In the genomic region with DNA sequence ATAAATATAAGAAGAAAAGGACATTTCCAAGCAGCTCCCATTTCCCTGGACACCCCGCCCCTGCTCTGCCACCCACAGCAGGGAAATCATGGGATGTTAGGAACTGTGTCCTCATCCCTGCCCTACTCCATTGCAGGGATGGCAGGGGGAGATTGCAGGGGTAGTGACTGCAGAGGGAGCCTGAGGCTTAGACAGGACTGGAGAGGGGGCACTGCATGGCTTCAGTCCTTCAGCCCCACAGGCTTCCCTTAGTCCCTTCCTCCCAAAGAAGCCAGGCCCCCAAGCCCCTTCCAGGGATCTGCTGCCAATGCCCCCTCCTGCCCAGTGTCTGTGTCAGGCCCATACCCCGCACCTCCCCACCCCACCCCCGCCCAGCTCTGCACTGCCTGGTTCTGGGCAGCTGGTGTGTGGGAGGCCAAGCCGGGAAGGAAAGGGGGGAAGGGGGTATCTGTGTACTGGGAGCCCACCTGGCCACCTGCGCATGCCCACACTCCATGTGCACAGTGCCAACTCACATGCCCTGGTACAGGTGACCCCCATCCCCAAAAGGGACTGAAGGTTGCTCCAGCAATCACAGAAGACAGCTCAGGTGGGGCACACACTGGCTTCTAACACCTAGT, we compare ENCODE assay signal across 3 cellular contexts.
TF ChIP-seq lines count a peak whose summit lies in the region.

No MANE protein-coding gene starts in this region.

TF ChIP-seq in GM23338, 12 proteins besides CTCF, POLR2A, EP300 and RAD21:
- no peak for TF ChIP-seq EZH2 (IDR thresholded peaks at IDR 0.05; ENCODE audit: low read depth, unreplicated experiment)
- TF ChIP-seq REST (IDR thresholded peaks at IDR 0.05; ENCODE audit: unreplicated experiment), result no peak
- no peak for TF ChIP-seq NANOG (IDR thresholded peaks at IDR 0.05; ENCODE audit: borderline replicate concordance)

TF ChIP-seq in HEK293, 187 proteins besides CTCF, POLR2A, EP300 and RAD21 (continues in another document):
- TF ChIP-seq ZNF596 (tag by site-specific recombination; IDR thresholded peaks at IDR 0.05) (no peak), ZNF677 (tag by site-specific recombination; IDR thresholded peaks at IDR 0.05) (no peak), ZNF140 (tag by site-specific recombination; IDR thresholded peaks at IDR 0.05) (no peak), ZNF488 (tag by site-specific recombination; IDR thresholded peaks at IDR 0.05) (no peak), ZNF660 (tag by site-specific recombination; IDR thresholded peaks at IDR 0.05) (no peak), ZNF510 (tag by site-specific recombination; IDR thresholded peaks at IDR 0.05; ENCODE audit: insufficient replicate concordance) (no peak), ZSCAN30 (tag by site-specific recombination; IDR thresholded peaks at IDR 0.05) (no peak), ZFHX2 (tag by site-specific recombination; conservative IDR thresholded peaks at IDR 0.05) (peak; percentile 46; the same call in 1 of the 2 replicates), ZNF23 (tag by site-specific recombination; IDR thresholded peaks at IDR 0.05; ENCODE audit: borderline replicate concordance) (no peak), ZNF843 (tag by site-specific recombination; IDR thresholded peaks at IDR 0.05) (no peak), BCL11B (tag by site-specific recombination; IDR thresholded peaks at IDR 0.05; ENCODE audit: low read depth) (no peak), PRDM10 (tag by site-specific recombination; IDR thresholded peaks at IDR 0.05) (peak; percentile 69), ZNF26 (tag by site-specific recombination; IDR thresholded peaks at IDR 0.05) (no peak)
- TF ChIP-seq, protein P1, sequence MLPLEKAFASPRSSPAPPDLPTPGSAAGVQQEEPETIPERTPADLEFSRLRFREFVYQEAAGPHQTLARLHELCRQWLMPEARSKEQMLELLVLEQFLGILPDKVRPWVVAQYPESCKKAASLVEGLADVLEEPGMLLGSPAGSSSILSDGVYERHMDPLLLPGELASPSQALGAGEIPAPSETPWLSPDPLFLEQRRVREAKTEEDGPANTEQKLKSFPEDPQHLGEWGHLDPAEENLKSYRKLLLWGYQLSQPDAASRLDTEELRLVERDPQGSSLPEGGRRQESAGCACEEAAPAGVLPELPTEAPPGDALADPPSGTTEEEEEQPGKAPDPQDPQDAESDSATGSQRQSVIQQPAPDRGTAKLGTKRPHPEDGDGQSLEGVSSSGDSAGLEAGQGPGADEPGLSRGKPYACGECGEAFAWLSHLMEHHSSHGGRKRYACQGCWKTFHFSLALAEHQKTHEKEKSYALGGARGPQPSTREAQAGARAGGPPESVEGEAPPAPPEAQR (tag by site-specific recombination; IDR thresholded peaks at IDR 0.05), result no peak
- TF ChIP-seq, protein P2, sequence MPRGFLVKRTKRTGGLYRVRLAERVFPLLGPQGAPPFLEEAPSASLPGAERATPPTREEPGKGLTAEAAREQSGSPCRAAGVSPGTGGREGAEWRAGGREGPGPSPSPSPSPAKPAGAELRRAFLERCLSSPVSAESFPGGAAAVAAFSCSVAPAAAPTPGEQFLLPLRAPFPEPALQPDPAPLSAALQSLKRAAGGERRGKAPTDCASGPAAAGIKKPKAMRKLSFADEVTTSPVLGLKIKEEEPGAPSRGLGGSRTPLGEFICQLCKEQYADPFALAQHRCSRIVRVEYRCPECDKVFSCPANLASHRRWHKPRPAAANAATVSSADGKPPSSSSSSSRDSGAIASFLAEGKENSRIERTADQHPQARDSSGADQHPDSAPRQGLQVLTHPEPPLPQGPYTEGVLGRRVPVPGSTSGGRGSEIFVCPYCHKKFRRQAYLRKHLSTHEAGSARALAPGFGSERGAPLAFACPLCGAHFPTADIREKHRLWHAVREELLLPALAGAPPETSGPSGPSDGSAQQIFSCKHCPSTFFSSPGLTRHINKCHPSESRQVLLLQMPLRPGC (tag by site-specific recombination; IDR thresholded peaks at IDR 0.05), result no peak

TF ChIP-seq in neural cell, 6 proteins besides CTCF, POLR2A, EP300 and RAD21:
- no peak for TF ChIP-seq MXI1 (conservative IDR thresholded peaks at IDR 0.05; ENCODE audit: poor library complexity, severe bottlenecking)
